1 cellular context compared by ENCODE assay signal in genomic region chr12:56346663-56347062, GRCh38.
TF ChIP-seq lines count a peak whose summit lies in the region.

No MANE protein-coding gene starts in this region.

TF ChIP-seq in H1, 55 proteins besides CTCF, POLR2A, EP300 and RAD21:
- TF ChIP-seq SIRT6 (IDR thresholded peaks at IDR 0.05; ENCODE audit: low read length) = no peak
